In genomic region chr3:65516998-65517397, GRCh38 we compare ENCODE assay signal across 7 cellular contexts.
"Had no signal": no experiment of that assay in that cellular context is flagged by ENCODE, and none has a peak within 500 bp of the region (broad histone marks: within the 10 kb centered on the region; RNA-seq: fewer than 3 reads in every experiment).

No MANE protein-coding gene starts in this region.

- H3K4me3 ChIP-seq: GM23338 had no signal

- ATAC-seq: GM23338 had no signal

- H3K9ac ChIP-seq: KMS-11 had no signal

- H2AFZ ChIP-seq: GM23338 had no signal

- H3K9me3 Mint-ChIP-seq: HFFc6 had no signal

- H3K4me2 ChIP-seq: GM23338, KMS-11 had no signal

- DNase-seq: H9, HCEC 1CT, HFFc6, IMR-90, KBM-7 had no signal

- H3K4me3 Mint-ChIP-seq: GM23338, H9, HFFc6 had no signal

- H3K27ac ChIP-seq: KMS-11 had no signal

- H3K27ac Mint-ChIP-seq: H9, HFFc6 had no signal
